8 cellular contexts compared by ENCODE assay signal in the genomic region with DNA sequence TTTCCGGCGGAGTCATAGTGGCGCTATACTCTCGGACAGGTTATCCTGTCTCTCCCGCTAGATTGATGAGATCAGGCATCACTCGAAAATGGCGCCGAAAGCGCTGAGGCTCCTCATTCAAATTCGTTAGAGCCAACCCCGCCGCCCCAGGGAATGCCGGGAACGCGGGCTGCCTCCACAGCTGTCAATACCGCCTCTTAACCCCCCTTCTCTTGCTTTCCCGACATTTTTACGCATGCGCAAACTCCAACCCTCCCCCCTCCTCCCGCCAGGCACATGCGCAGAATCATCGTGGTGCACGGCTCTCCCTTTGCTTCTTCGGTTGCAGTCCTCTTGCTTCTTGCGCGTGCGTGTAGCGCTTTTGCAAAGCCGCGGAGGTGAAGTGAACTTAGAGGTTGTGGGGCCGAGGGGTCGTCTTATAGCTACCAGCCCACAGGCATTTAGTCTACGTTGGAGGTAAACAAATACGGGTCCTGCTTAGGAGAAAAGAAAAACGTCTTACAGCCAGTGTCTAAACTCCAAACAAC.
DNase-seq lines count a peak whose midpoint lies in the region; ATAC-seq and TF ChIP-seq lines count a peak whose summit lies in the region.

No MANE protein-coding gene starts in this region.

- H3K4me3 ChIP-seq in ascending aorta (peak overlapping the region; percentile 78 to 95), right atrium auricular region (peak overlapping the region; percentile 72 to 85), prostate gland (peak overlapping the region; percentile 65 to 75), urinary bladder (ENCODE audit: low read depth, low read length) (peak overlapping the region; percentile 78)

- H3K36me3 ChIP-seq in ascending aorta (no peaks in the 10 kb centered on the region), right atrium auricular region (no peaks in the 10 kb centered on the region), prostate gland (no peaks in the 10 kb centered on the region), urinary bladder (ENCODE audit: insufficient read depth) (no peaks in the 10 kb centered on the region)

- peak; percentile 95 to 96 for DNase-seq in NCI-H187 (lab: John Stamatoyannopoulos, UW)
- DNase-seq in T-helper 2 cell: peak; percentile 92 to 99 (median 97)
- peak; percentile 95 to 99 for DNase-seq in ascending aorta (ENCODE audit: low spot score in 2 of 2)
- peak; percentile 98 for DNase-seq in right atrium auricular region (ENCODE audit: low spot score)
- DNase-seq in prostate gland (ENCODE audit: low spot score): peak; percentile 99

- no peak for TF ChIP-seq CTCF in ascending aorta (IDR thresholded peaks at IDR 0.05)
- no peak for TF ChIP-seq CTCF in right atrium auricular region (IDR thresholded peaks at IDR 0.05)
- TF ChIP-seq CTCF in prostate gland (IDR thresholded peaks at IDR 0.05): no peak

- H3K4me1 ChIP-seq in ascending aorta (peaks cover 0 to 6% of the 10 kb centered on the region in 2 donors), right atrium auricular region (peaks cover 0 to 30% of the 10 kb centered on the region in 2 donors), prostate gland (replicated peaks) (no peaks in the 10 kb centered on the region), urinary bladder (ENCODE audit: insufficient read depth) (no peaks in the 10 kb centered on the region)

- H3K27me3 ChIP-seq in ascending aorta: no peaks in the 10 kb centered on the region
- H3K27me3 ChIP-seq in right atrium auricular region: no peaks in the 10 kb centered on the region
- no peaks in the 10 kb centered on the region for H3K27me3 ChIP-seq in prostate gland (replicated peaks; ENCODE audit: insufficient read depth)

- WGBS in prostate gland: under 1% methylated on average over 35 of the region's 35 CpGs
- under 1% methylated on average over 35 of the region's 35 CpGs for WGBS in urinary bladder

- peak; percentile 67 for TF ChIP-seq POLR2A in prostate gland (IDR thresholded peaks at IDR 0.05)

- intact Hi-C loops in ascending aorta (cut with DNase I) (loop anchor here (1.0 to 10.0 kb wide), 8 partner anchors 43 to 829 kb away; a partner anchor contains a TSS), prostate gland (cut with DNase I) (loop anchor here (2.0 to 5.0 kb wide), 3 partner anchors 40 to 445 kb away; a partner anchor contains a TSS)

- ATAC-seq in GM18502 (IDR thresholded peaks at IDR 0.05; ENCODE audit: poor library complexity, unreplicated experiment) (peak; percentile 66), HG02943 (IDR thresholded peaks at IDR 0.05; ENCODE audit: low read depth, unreplicated experiment) (peak; percentile 66)

- H3K27ac ChIP-seq in ascending aorta: peak overlapping the region; percentile 89 to 96
- peak overlapping the region; percentile 77 to 93 for H3K27ac ChIP-seq in right atrium auricular region
- peak overlapping the region; percentile 91 to 92 for H3K27ac ChIP-seq in prostate gland
- no peak overlapping the region for H3K27ac ChIP-seq in urinary bladder (ENCODE audit: low read depth)

- H3K9me3 ChIP-seq in ascending aorta (no peaks in the 10 kb centered on the region), right atrium auricular region (no peaks in the 10 kb centered on the region), prostate gland (no peaks in the 10 kb centered on the region)
